ENCODE assay signal across 18 cellular contexts in genomic region chr1:234870582-234870981, GRCh38.
"Had no signal": no experiment of that assay in that cellular context is flagged by ENCODE, and none has a peak within 500 bp of the region (broad histone marks: within the 10 kb centered on the region; RNA-seq: fewer than 3 reads in every experiment).

No MANE protein-coding gene starts in this region.

- H3K27me3 Mint-ChIP-seq: activated CD4-positive, alpha-beta T cell treated with anti-CD3 and anti-CD28 coated beads, Interleukin-2, amount 10 ng/mL, durations not matched to agents 7 days and 5 days; activated T-cell treated with anti-CD3 and anti-CD28 coated beads, Interleukin-2, amount 50 U/mL, for 24 hours; progenitor cell of endocrine pancreas; stimulated activated naive CD8-positive, alpha-beta T cell treated with anti-CD3 and anti-CD28 coated beads, Interleukin-15, amount 100 ng/mL, for 72 hours had no signal

- H3K4me3 Mint-ChIP-seq: activated CD4-positive, alpha-beta T cell treated with anti-CD3 and anti-CD28 coated beads, Interleukin-2, amount 10 ng/mL, durations not matched to agents 7 days and 5 days; activated CD8-positive, alpha-beta T cell treated with anti-CD3 and anti-CD28 coated beads, Interleukin-2, amount 10 ng/mL, durations not matched to agents 7 days and 5 days; activated T-cell treated with anti-CD3 and anti-CD28 coated beads, Interleukin-2, amount 50 U/mL, for 24 hours; mesothelial cell of epicardium; nephron progenitor cell; stimulated activated naive CD8-positive, alpha-beta T cell treated with anti-CD3 and anti-CD28 coated beads, Interleukin-15, amount 100 ng/mL, for 72 hours had no signal

- H3K9me3 Mint-ChIP-seq: mesothelial cell of epicardium; stimulated activated naive CD8-positive, alpha-beta T cell treated with anti-CD3 and anti-CD28 coated beads, Interleukin-15, amount 100 ng/mL, for 72 hours had no signal

- H3K9me3 ChIP-seq: ascending aorta, lower lobe of right lung, suprapubic skin had no signal

- DNase-seq: activated CD4-positive, alpha-beta T cell treated with anti-CD3 and anti-CD28 coated beads, Interleukin-2, amount 10 ng/mL, durations not matched to agents 7 days and 5 days; activated CD8-positive, alpha-beta T cell treated with anti-CD3 and anti-CD28 coated beads, Interleukin-2, amount 10 ng/mL, durations not matched to agents 7 days and 5 days; activated naive CD4-positive, alpha-beta T cell treated with anti-CD3 and anti-CD28 coated beads, Interleukin-2, amount 50 U/mL, for 16 hours; activated T-cell treated with anti-CD3 and anti-CD28 coated beads, Interleukin-2, amount 50 U/mL, for 24 hours; effector CD4-positive, alpha-beta T cell; lower lobe of right lung; nephron progenitor cell; right cardiac atrium; stimulated activated CD4-positive, alpha-beta T cell treated with anti-CD3 and anti-CD28 coated beads, Interleukin-2, amount 100 ng/mL, for 48 hours; stimulated activated naive CD8-positive, alpha-beta T cell treated with anti-CD3 and anti-CD28 coated beads, Interleukin-15, amount 100 ng/mL, for 72 hours; trophoblast cell had no signal

- H3K36me3 ChIP-seq: ascending aorta, lower lobe of right lung, suprapubic skin had no signal

- H3K27ac ChIP-seq: ascending aorta, coronary artery, lower lobe of right lung, suprapubic skin had no signal

- H3K27ac Mint-ChIP-seq: activated CD4-positive, alpha-beta T cell treated with anti-CD3 and anti-CD28 coated beads, Interleukin-2, amount 10 ng/mL, durations not matched to agents 7 days and 5 days; activated CD8-positive, alpha-beta T cell treated with anti-CD3 and anti-CD28 coated beads, Interleukin-2, amount 10 ng/mL, durations not matched to agents 7 days and 5 days; activated T-cell treated with anti-CD3 and anti-CD28 coated beads, Interleukin-2, amount 50 U/mL, for 24 hours; mesothelial cell of epicardium; nephron progenitor cell; progenitor cell of endocrine pancreas; stimulated activated naive CD8-positive, alpha-beta T cell treated with anti-CD3 and anti-CD28 coated beads, Interleukin-15, amount 100 ng/mL, for 72 hours had no signal

- H3K36me3 Mint-ChIP-seq: mesothelial cell of epicardium had no signal

- ATAC-seq: activated CD8-positive, alpha-beta T cell treated with anti-CD3 and anti-CD28 coated beads, Interleukin-2, amount 10 ng/mL, durations not matched to agents 7 days and 5 days; esophagus mucosa; lower lobe of right lung; right cardiac atrium; stimulated activated naive CD8-positive, alpha-beta T cell treated with anti-CD3 and anti-CD28 coated beads, Interleukin-15, amount 100 ng/mL, for 72 hours had no signal

- H3K4me3 ChIP-seq: ascending aorta, coronary artery, lower lobe of right lung, skin epidermis, suprapubic skin had no signal

- H3K27me3 ChIP-seq: ascending aorta, suprapubic skin had no signal
